In genomic region chr21:38810826-38811164, GRCh38 we compare ENCODE assay signal across 13 cellular contexts. TPM values are rescaled to one million over a fixed set of nuclear protein-coding genes. Genes with fewer than 3 reads are reported as not detected.
DNase-seq lines count a peak whose midpoint lies in the region; ATAC-seq and TF ChIP-seq lines count a peak whose summit lies in the region.
"Had no signal": no experiment of that assay in that cellular context is flagged by ENCODE, and none has a peak within 500 bp of the region (broad histone marks: within the 10 kb centered on the region; RNA-seq: fewer than 3 reads in every experiment).

No MANE protein-coding gene starts in this region.

- no peak for TF ChIP-seq POLR2A in transverse colon (IDR thresholded peaks at IDR 0.05)

- H3K27me3 Mint-ChIP-seq in activated T-cell treated with anti-CD3 and anti-CD28 coated beads, Interleukin-2, amount 50 U/mL, for 72 hours (ENCODE audit: low read depth), result no peaks in the 10 kb centered on the region
- no peaks in the 10 kb centered on the region for H3K27me3 Mint-ChIP-seq in activated T-cell treated with anti-CD3 and anti-CD28 coated beads, Interleukin-2, amount 50 U/mL, for 4 hours (ENCODE audit: low read depth)
- no peaks in the 10 kb centered on the region for H3K27me3 Mint-ChIP-seq in dendritic cell treated with granulocyte-macrophage colony-stimulating factor and Interleukin-4, amounts not matched to agents 40 ng/mL and 50 ng/mL, for 4 days

- TF ChIP-seq EP300 in transverse colon (IDR thresholded peaks at IDR 0.05; ENCODE audit: low read depth), result no peak

- peaks cover 67% of the 10 kb centered on the region for H3K4me1 Mint-ChIP-seq in activated T-cell treated with anti-CD3 and anti-CD28 coated beads, Interleukin-2, amount 50 U/mL, for 72 hours (ENCODE audit: low read depth)
- H3K4me1 Mint-ChIP-seq in activated T-cell treated with anti-CD3 and anti-CD28 coated beads, Interleukin-2, amount 50 U/mL, for 4 hours (ENCODE audit: low read depth), result peaks cover 30% of the 10 kb centered on the region
- H3K4me1 Mint-ChIP-seq in dendritic cell treated with granulocyte-macrophage colony-stimulating factor and Interleukin-4, amounts not matched to agents 40 ng/mL and 50 ng/mL, for 4 days (ENCODE audit: low read depth), result peaks cover 58% of the 10 kb centered on the region

- H3K27ac ChIP-seq in mesendoderm (ENCODE audit: low read depth, low read length), result no peak overlapping the region
- peak overlapping the region; percentile 94 to 99 (median 98) for H3K27ac ChIP-seq in transverse colon

- no peak for TF ChIP-seq CTCF in transverse colon (IDR thresholded peaks at IDR 0.05)

- peak overlapping the region; percentile 46 for H3K27ac Mint-ChIP-seq in activated T-cell treated with anti-CD3 and anti-CD28 coated beads, Interleukin-2, amount 50 U/mL, for 72 hours
- peak overlapping the region; percentile 97 for H3K27ac Mint-ChIP-seq in dendritic cell treated with granulocyte-macrophage colony-stimulating factor and Interleukin-4, amounts not matched to agents 40 ng/mL and 50 ng/mL, for 4 days
- H3K27ac Mint-ChIP-seq: nephron had no signal

- no peak overlapping the region for H2AK5ac ChIP-seq in mesendoderm (ENCODE audit: low read length)

- no peak overlapping the region for H2BK5ac ChIP-seq in mesendoderm (ENCODE audit: low read length)

- peak overlapping the region; percentile 20 for H3K56ac ChIP-seq in mesendoderm (ENCODE audit: low read length)

- H3K4me2 ChIP-seq in mesendoderm (ENCODE audit: low read length), result no peak overlapping the region

- no peak overlapping the region for H2BK15ac ChIP-seq in mesendoderm (replicated peaks; ENCODE audit: low read depth)

- no peak overlapping the region for H2BK120ac ChIP-seq in mesendoderm (ENCODE audit: low read depth, low read length)

- peaks cover 11% of the 10 kb centered on the region for H3K79me1 ChIP-seq in mesendoderm (ENCODE audit: low read length)

- peaks cover 42 to 73% of the 10 kb centered on the region in 2 donors for H3K36me3 Mint-ChIP-seq in activated T-cell treated with anti-CD3 and anti-CD28 coated beads, Interleukin-2, amount 50 U/mL, for 72 hours (ENCODE audit: insufficient read depth in 2 of 2)
- H3K36me3 Mint-ChIP-seq in activated T-cell treated with anti-CD3 and anti-CD28 coated beads, Interleukin-2, amount 50 U/mL, for 4 hours (ENCODE audit: insufficient read depth), result peaks cover 46% of the 10 kb centered on the region
- H3K36me3 Mint-ChIP-seq in dendritic cell treated with granulocyte-macrophage colony-stimulating factor and Interleukin-4, amounts not matched to agents 40 ng/mL and 50 ng/mL, for 4 days (ENCODE audit: low read depth), result peaks cover 87% of the 10 kb centered on the region

- no peak overlapping the region for H3K9ac ChIP-seq in mesendoderm (ENCODE audit: low read length)

- no peak overlapping the region for H3K4me3 ChIP-seq in mesendoderm (ENCODE audit: low read length)
- H3K4me3 ChIP-seq in transverse colon, result peak overlapping the region in 2 of 4 donors; percentile 95 to 98
- H3K4me3 ChIP-seq: GM12878 had no signal

- no peak overlapping the region for H4K5ac ChIP-seq in mesendoderm (ENCODE audit: low read length)

- in situ Hi-C loops in transverse colon (cut with MboI; ENCODE audit: low pct_ligation_motif_present in 1 of 4, low pct_unique_long_range_greater_than_20kb in 1 of 4, low sequenced_read_pairs in 3 of 4), result no loop called here

- WGBS in mesendoderm (ENCODE audit: extremely low coverage, insufficient coverage, low lambda C conversion rate), result no CpG with 5 or more reads among the region's 5 CpGs
- 39 to 40% methylated on average over 4 to 5 of the region's 5 CpGs for WGBS in transverse colon (ENCODE audit: low coverage in 1 of 2), 2 donors

- H3K18ac ChIP-seq in mesendoderm (ENCODE audit: low read length), result no peak overlapping the region

- peaks cover 48% of the 10 kb centered on the region for H3K79me2 ChIP-seq in mesendoderm (ENCODE audit: control insufficient read depth, insufficient read depth, low read length)

- no peak overlapping the region for H3K23ac ChIP-seq in mesendoderm (ENCODE audit: low read length)

- no peak for DNase-seq in activated T-cell treated with anti-CD3 and anti-CD28 coated beads, Interleukin-2, amount 50 U/mL, for 72 hours
- no peak for DNase-seq in activated T-cell treated with anti-CD3 and anti-CD28 coated beads, Interleukin-2, amount 50 U/mL, for 4 hours
- no peak for DNase-seq in mesendoderm
- DNase-seq in transverse colon, result no peak
- DNase-seq in OCI-M2 (lab: John Stamatoyannopoulos, UW; ENCODE audit: unreplicated experiment), result no peak
- DNase-seq: DMS153, KG1, NCI-H2081 treated with DMSO at 0.1 percent for 48 hours had no signal

- intact Hi-C loops in dendritic cell treated with granulocyte-macrophage colony-stimulating factor and Interleukin-4, amounts not matched to agents 40 ng/mL and 50 ng/mL, for 4 days (cut with micrococcal nuclease), result no loop called here
- intact Hi-C loops in transverse colon (cut with DNase I; ENCODE audit: low total_unique reads), result no loop called here

- H3K4me1 ChIP-seq in mesendoderm (ENCODE audit: control insufficient read depth, low read depth, low read length) (peaks cover 23% of the 10 kb centered on the region), transverse colon (peaks cover 31 to 74% (median 67%) of the 10 kb centered on the region in 4 donors)

- peak overlapping the region in 1 of 2 donors; percentile 67 for H3K4me3 Mint-ChIP-seq in activated T-cell treated with anti-CD3 and anti-CD28 coated beads, Interleukin-2, amount 50 U/mL, for 72 hours
- H3K4me3 Mint-ChIP-seq in activated T-cell treated with anti-CD3 and anti-CD28 coated beads, Interleukin-2, amount 50 U/mL, for 4 hours, result no peak overlapping the region
- H3K4me3 Mint-ChIP-seq in dendritic cell treated with granulocyte-macrophage colony-stimulating factor and Interleukin-4, amounts not matched to agents 40 ng/mL and 50 ng/mL, for 4 days, result no peak overlapping the region

- H3K9me3 Mint-ChIP-seq in activated T-cell treated with anti-CD3 and anti-CD28 coated beads, Interleukin-2, amount 50 U/mL, for 72 hours, result no peaks in the 10 kb centered on the region
- H3K9me3 Mint-ChIP-seq in activated T-cell treated with anti-CD3 and anti-CD28 coated beads, Interleukin-2, amount 50 U/mL, for 4 hours, result no peaks in the 10 kb centered on the region
- no peaks in the 10 kb centered on the region for H3K9me3 Mint-ChIP-seq in dendritic cell treated with granulocyte-macrophage colony-stimulating factor and Interleukin-4, amounts not matched to agents 40 ng/mL and 50 ng/mL, for 4 days
- H3K9me3 Mint-ChIP-seq: nephron had no signal

- H3K4ac ChIP-seq in mesendoderm (ENCODE audit: low read depth, low read length), result no peak overlapping the region

- H3K27me3 ChIP-seq in mesendoderm (ENCODE audit: insufficient read depth, low read length, poor library complexity), result no peaks in the 10 kb centered on the region
- H3K27me3 ChIP-seq in transverse colon, result no peaks in the 10 kb centered on the region

- peaks cover 8% of the 10 kb centered on the region for H3K36me3 ChIP-seq in mesendoderm (ENCODE audit: control insufficient read depth, insufficient read depth, low read length)
- peaks cover 0 to 38% (median 7%) of the 10 kb centered on the region in 4 donors for H3K36me3 ChIP-seq in transverse colon

- no peaks in the 10 kb centered on the region for H3K9me3 ChIP-seq in transverse colon

- no peak for ATAC-seq in activated T-cell treated with anti-CD3 and anti-CD28 coated beads, Interleukin-2, amount 50 U/mL, for 72 hours (replicated peaks in 1 of 2)
- ATAC-seq in activated T-cell treated with anti-CD3 and anti-CD28 coated beads, Interleukin-2, amount 50 U/mL, for 4 hours, result no peak
- no peak for ATAC-seq in GM18519 (IDR thresholded peaks at IDR 0.05; ENCODE audit: low FRiP score, unreplicated experiment)
- no peak for ATAC-seq in GM21390 (IDR thresholded peaks at IDR 0.05; ENCODE audit: unreplicated experiment)
- ATAC-seq: GM12878 had no signal

- no peak overlapping the region for H4K8ac ChIP-seq in mesendoderm (ENCODE audit: low read depth, low read length)

RNA-seq across cellular contexts. Expression of gene ETS2, which starts 5.1 kb away (rescaled TPM):
- 100 to 1,000 TPM; 122 to 134 TPM for total RNA-seq in activated T-cell treated with anti-CD3 and anti-CD28 coated beads, Interleukin-2, amount 50 U/mL, for 72 hours
- total RNA-seq in activated T-cell treated with anti-CD3 and anti-CD28 coated beads, Interleukin-2, amount 50 U/mL, for 4 hours, result 10 to 100 TPM; 44.2 to 50.4 (median 48.3) TPM
- polyA plus RNA-seq in mesendoderm (2013, experiment 1 of 2), result 54.1 TPM
- polyA plus RNA-seq in mesendoderm (2013, experiment 2 of 2), result 53.4 TPM
- 100 to 1,000 TPM in 3 of 4 donors, 10 to 100 TPM in 1; 55.1 to 174 (median 127) TPM for total RNA-seq in transverse colon
